Comparison of ENCODE assay signal across 11 cellular contexts in genomic region chr4:1187182-1187581, GRCh38. TPM values are rescaled to one million over a fixed set of nuclear protein-coding genes. Genes with fewer than 3 reads are reported as not detected.
DNase-seq lines count a peak whose midpoint lies in the region; ATAC-seq, FAIRE-seq and TF ChIP-seq lines count a peak whose summit lies in the region.
"Had no signal": no experiment of that assay in that cellular context is flagged by ENCODE, and none has a peak within 500 bp of the region (broad histone marks: within the 10 kb centered on the region; RNA-seq: fewer than 3 reads in every experiment).

No MANE protein-coding gene starts in this region.

- no peak overlapping the region for H3K27ac ChIP-seq in CD4-positive, alpha-beta memory T cell (ENCODE audit: low read depth, low read length)
- no peak overlapping the region for H3K27ac ChIP-seq in WERI-Rb-1
- H3K27ac ChIP-seq in GM23338 (ENCODE audit: low read depth): no peak overlapping the region

- no peaks in the 10 kb centered on the region for H3K27me3 Mint-ChIP-seq in CD4-positive, alpha-beta memory T cell
- peaks cover 5% of the 10 kb centered on the region for H3K27me3 Mint-ChIP-seq in GM23338 (ENCODE audit: insufficient read depth, low read depth, poor library complexity)

- H3K9me2 ChIP-seq in GM23338 (ENCODE audit: insufficient read depth): no peaks in the 10 kb centered on the region

- H3K27ac Mint-ChIP-seq in CD4-positive, alpha-beta memory T cell: peak overlapping the region in 6 of 7 donors; percentile 1 to 23 (median 4)
- no peak overlapping the region for H3K27ac Mint-ChIP-seq in GM23338

- ATAC-seq in esophagus mucosa: no peak
- no peak for ATAC-seq in GM23338

- CTCF ChIA-PET in CD4-positive, alpha-beta memory T cell (lab: Charles Lee; ENCODE audit: partially characterized antibody): no interaction called here

- H3K9me3 Mint-ChIP-seq in CD4-positive, alpha-beta memory T cell: peaks cover 0 to 5% (median 2%) of the 10 kb centered on the region in 8 donors
- peaks cover 20% of the 10 kb centered on the region for H3K9me3 Mint-ChIP-seq in GM23338

- peak; percentile 38 to 74 (median 48) for DNase-seq in CD4-positive, alpha-beta memory T cell
- DNase-seq in GM19239 (ENCODE audit: insufficient read length, low spot score) (no peak), NAMALWA (ENCODE audit: low spot score) (peak; percentile 30), WERI-Rb-1 (no peak), nucleus accumbens (lab: John Stamatoyannopoulos, UW) (no peak), GM23338 (ENCODE audit: low spot score) (no peak)
- DNase-seq in central memory CD4-positive, alpha-beta T cell: peak; percentile 38
- DNase-seq: kidney, retina had no signal

- H3K9me3 ChIP-seq in CD4-positive, alpha-beta memory T cell (ENCODE audit: control insufficient read depth in 1 of 2, low read length in 2 of 2): no peaks in the 10 kb centered on the region
- H3K9me3 ChIP-seq in WERI-Rb-1 (ENCODE audit: severe bottlenecking): peaks cover 18% of the 10 kb centered on the region

- intact Hi-C loops in CD4-positive, alpha-beta memory T cell (cut with micrococcal nuclease): no loop called here

- no peak overlapping the region for H3K4me3 ChIP-seq in CD4-positive, alpha-beta memory T cell (ENCODE audit: low read length in 2 of 2)
- H3K4me3 ChIP-seq in WERI-Rb-1 (ENCODE audit: low read depth, low read length) (no peak overlapping the region), GM23338 (no peak overlapping the region)

- POLR2A ChIA-PET in CD4-positive, alpha-beta memory T cell (lab: Charles Lee; ENCODE audit: partially characterized antibody): interaction anchor here (0.7 to 1.4 kb wide), 2 partner anchors 10 to 15 kb away, joined by 3 read pairs; no protein-coding TSS in a partner anchor

- no peaks in the 10 kb centered on the region for H3K27me3 ChIP-seq in CD4-positive, alpha-beta memory T cell (ENCODE audit: insufficient read depth, low read length)
- H3K27me3 ChIP-seq in WERI-Rb-1 (ENCODE audit: insufficient read depth, low read depth, severe bottlenecking): no peaks in the 10 kb centered on the region
- H3K27me3 ChIP-seq in GM23338 (ENCODE audit: insufficient read depth): no peaks in the 10 kb centered on the region

- FAIRE-seq in GM19239 (lab: Jason Lieb, UNC): peak; percentile 52
- FAIRE-seq: D721Med, kidney had no signal

- peaks cover 22% of the 10 kb centered on the region for H3K4me1 ChIP-seq in CD4-positive, alpha-beta memory T cell (ENCODE audit: insufficient read depth, low read length)
- H3K4me1 ChIP-seq in GM23338 (ENCODE audit: insufficient read depth): no peaks in the 10 kb centered on the region

- TF ChIP-seq CTCF in WERI-Rb-1 (IDR thresholded peaks at IDR 0.05; ENCODE audit: low read depth, low read length) (no peak), GM23338 (conservative IDR thresholded peaks at IDR 0.05; ENCODE audit: low read depth in 2 of 2) (no peak)

- H3K36me3 Mint-ChIP-seq in CD4-positive, alpha-beta memory T cell: peaks cover 0 to 5% of the 10 kb centered on the region in 2 donors
- H3K36me3 Mint-ChIP-seq in GM23338 (ENCODE audit: low read depth): no peaks in the 10 kb centered on the region

- H4K20me1 ChIP-seq in GM23338 (replicated peaks; ENCODE audit: insufficient read depth): no peaks in the 10 kb centered on the region

- no peaks in the 10 kb centered on the region for H3K79me2 ChIP-seq in GM23338 (replicated peaks; ENCODE audit: insufficient read depth)

- H3K4me3 Mint-ChIP-seq in CD4-positive, alpha-beta memory T cell: peak overlapping the region in 1 of 8 donors; percentile 0
- H3K4me3 Mint-ChIP-seq in GM23338: no peak overlapping the region

- peaks cover 12 to 23% (median 15%) of the 10 kb centered on the region in 4 donors for H3K4me1 Mint-ChIP-seq in CD4-positive, alpha-beta memory T cell
- H3K4me1 Mint-ChIP-seq in GM23338: no peaks in the 10 kb centered on the region

- no peak overlapping the region for H3K4me2 ChIP-seq in GM23338

- H3K36me3 ChIP-seq in CD4-positive, alpha-beta memory T cell (ENCODE audit: insufficient read depth, low read length): no peaks in the 10 kb centered on the region
- H3K36me3 ChIP-seq in WERI-Rb-1: no peaks in the 10 kb centered on the region
- H3K36me3 ChIP-seq in GM23338 (ENCODE audit: insufficient read depth): no peaks in the 10 kb centered on the region

- H2AFZ ChIP-seq in GM23338: no peak overlapping the region

- no peaks in the 10 kb centered on the region for H3F3A ChIP-seq in GM23338 (replicated peaks; ENCODE audit: low read depth)

TF ChIP-seq in GM23338, 12 proteins besides CTCF, POLR2A, EP300 and RAD21 (continues in another document):
- TF ChIP-seq EZH2phosphoT487 (IDR thresholded peaks at IDR 0.05; ENCODE audit: unreplicated experiment) (no peak), JUNB (IDR thresholded peaks at IDR 0.05; ENCODE audit: unreplicated experiment) (no peak), EZH2 (IDR thresholded peaks at IDR 0.05; ENCODE audit: low read depth, unreplicated experiment) (no peak), REST (IDR thresholded peaks at IDR 0.05; ENCODE audit: unreplicated experiment) (no peak), POLR2AphosphoS5 (IDR thresholded peaks at IDR 0.05; ENCODE audit: low read depth) (no peak), ZNF114 (CRISPR knock-in tag; IDR thresholded peaks at IDR 0.05) (no peak), ZNF331 (CRISPR knock-in tag; IDR thresholded peaks at IDR 0.05; ENCODE audit: low read depth) (no peak), NANOG (IDR thresholded peaks at IDR 0.05; ENCODE audit: borderline replicate concordance) (no peak), CREB1 (CRISPR knock-in tag; IDR thresholded peaks at IDR 0.05; ENCODE audit: low read depth) (no peak)
- TF ChIP-seq, protein P1, sequence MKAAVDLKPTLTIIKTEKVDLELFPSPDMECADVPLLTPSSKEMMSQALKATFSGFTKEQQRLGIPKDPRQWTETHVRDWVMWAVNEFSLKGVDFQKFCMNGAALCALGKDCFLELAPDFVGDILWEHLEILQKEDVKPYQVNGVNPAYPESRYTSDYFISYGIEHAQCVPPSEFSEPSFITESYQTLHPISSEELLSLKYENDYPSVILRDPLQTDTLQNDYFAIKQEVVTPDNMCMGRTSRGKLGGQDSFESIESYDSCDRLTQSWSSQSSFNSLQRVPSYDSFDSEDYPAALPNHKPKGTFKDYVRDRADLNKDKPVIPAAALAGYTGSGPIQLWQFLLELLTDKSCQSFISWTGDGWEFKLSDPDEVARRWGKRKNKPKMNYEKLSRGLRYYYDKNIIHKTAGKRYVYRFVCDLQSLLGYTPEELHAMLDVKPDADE (IDR thresholded peaks at IDR 0.05): no peak

RNA-seq across cellular contexts. Expression of gene SPON2, which starts 14.8 kb away (rescaled TPM):
- total RNA-seq in CD4-positive, alpha-beta memory T cell: 1 to 10 TPM; 7.2 TPM
- polyA plus RNA-seq in CD4-positive, alpha-beta memory T cell: 1 to 10 TPM; 5.4 to 8.4 TPM
- total RNA-seq in esophagus mucosa: 9.4 TPM
- 2.1 and 2.2 TPM in 2 replicates for total RNA-seq in GM23338 (2014; rRNA removed; shearing (Covaris generic))
- 1.2 and 2.4 TPM in 2 replicates for polyA plus RNA-seq in GM23338 (2016; fragmentation: Nextera tagmentation; extraction: Ambion mirVana)

Comparison
In these comparisons a context has a peak if more than half of its experiments do, and no peak if none do; other contexts are left out.
1. DNase-seq: peak in CD4-positive, alpha-beta memory T cell (5 of 5), NAMALWA (single experiment) and central memory CD4-positive, alpha-beta T cell (single experiment); none in GM19239 (single experiment), WERI-Rb-1 (single experiment), nucleus accumbens (0 of 56) and GM23338 (single experiment).